8 cellular contexts compared by ENCODE assay signal in the genomic region with DNA sequence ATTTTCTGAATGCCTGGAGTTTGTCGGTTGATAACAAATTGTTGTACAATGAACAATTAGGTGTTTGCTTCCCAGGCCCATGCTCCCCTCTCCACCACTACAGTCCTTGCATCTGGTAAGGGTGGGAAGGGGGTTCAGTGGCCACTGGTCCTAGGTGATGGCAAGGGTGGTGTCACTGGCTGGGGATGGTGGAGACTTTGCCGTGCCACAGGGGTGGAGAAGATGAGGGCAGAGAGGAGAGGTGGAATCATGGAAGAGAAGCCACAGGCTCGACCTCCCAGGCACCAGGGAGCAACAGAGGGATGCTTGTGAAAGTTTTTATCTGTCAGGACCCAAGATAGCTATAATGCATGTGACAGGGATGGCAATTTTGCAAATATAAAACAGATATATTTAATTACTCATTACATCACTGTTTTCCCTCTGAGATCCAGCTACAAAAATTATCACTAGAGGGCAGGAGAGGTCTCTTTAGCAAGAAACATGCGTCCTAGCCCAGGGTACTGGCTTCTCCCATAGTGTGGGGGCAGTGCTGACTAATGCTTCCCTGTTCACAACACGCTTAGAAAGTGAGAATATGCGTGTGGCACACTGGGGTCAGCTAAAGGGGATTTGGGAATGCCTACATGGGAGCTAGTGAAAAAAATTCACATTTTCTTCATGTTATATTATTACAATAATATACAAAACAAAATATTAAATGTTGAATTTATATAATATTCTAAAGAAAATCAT. TPM values are rescaled to one million over a fixed set of nuclear protein-coding genes. Genes with fewer than 3 reads are reported as not detected.
DNase-seq lines count a peak whose midpoint lies in the region; ATAC-seq lines count a peak whose summit lies in the region.

No MANE protein-coding gene starts in this region.

- no peak overlapping the region for H3K27ac Mint-ChIP-seq in activated CD4-positive, alpha-beta memory T cell treated with anti-CD3 and anti-CD28 coated beads, Interleukin-2, amount 10 ng/mL, durations not matched to agents 7 days and 5 days
- peak overlapping the region in 2 of 6 donors; percentile 34 to 92 for H3K27ac Mint-ChIP-seq in naive B cell

- peak; percentile 94 for DNase-seq in ELR (ENCODE audit: low read depth)
- DNase-seq in HPDE6-E6E7 (ENCODE audit: extremely low spot score) = peak; percentile 69
- DNase-seq in NCI-H748 (lab: John Stamatoyannopoulos, UW; ENCODE audit: unreplicated experiment) = peak; percentile 85
- DNase-seq in activated CD4-positive, alpha-beta memory T cell treated with anti-CD3 and anti-CD28 coated beads, Interleukin-2, amount 10 ng/mL, durations not matched to agents 7 days and 5 days = peak; percentile 45
- DNase-seq in naive B cell = peak; percentile 52
- peak in 5 of 6 experiments; percentile 10 to 56 (median 21) for DNase-seq in stimulated activated naive CD4-positive, alpha-beta T cell (lab: John Stamatoyannopoulos, UW)

- POLR2A ChIA-PET in activated CD4-positive, alpha-beta memory T cell treated with anti-CD3 and anti-CD28 coated beads, Interleukin-2, amount 10 ng/mL, durations not matched to agents 7 days and 5 days (lab: Charles Lee) = interaction anchor here (1.4 kb wide), 1 partner anchor 135 kb away, joined by 4 read pairs; a partner anchor contains a TSS

- no peaks in the 10 kb centered on the region for H3K27me3 Mint-ChIP-seq in activated CD4-positive, alpha-beta memory T cell treated with anti-CD3 and anti-CD28 coated beads, Interleukin-2, amount 10 ng/mL, durations not matched to agents 7 days and 5 days
- no peaks in the 10 kb centered on the region for H3K27me3 Mint-ChIP-seq in naive B cell

- CTCF ChIA-PET in activated CD4-positive, alpha-beta memory T cell treated with anti-CD3 and anti-CD28 coated beads, Interleukin-2, amount 10 ng/mL, durations not matched to agents 7 days and 5 days (lab: Charles Lee) = interaction anchor here (0.6 to 2.0 kb wide), 31 partner anchors 9 to 817 kb away, joined by 3 to 27 read pairs (median 4); a partner anchor contains a TSS

- H3K4me1 Mint-ChIP-seq in activated CD4-positive, alpha-beta memory T cell treated with anti-CD3 and anti-CD28 coated beads, Interleukin-2, amount 10 ng/mL, durations not matched to agents 7 days and 5 days = peaks cover 41% of the 10 kb centered on the region
- peaks cover 8 to 19% (median 14%) of the 10 kb centered on the region in 3 donors for H3K4me1 Mint-ChIP-seq in naive B cell

- no peak overlapping the region for H3K4me3 Mint-ChIP-seq in activated CD4-positive, alpha-beta memory T cell treated with anti-CD3 and anti-CD28 coated beads, Interleukin-2, amount 10 ng/mL, durations not matched to agents 7 days and 5 days
- no peak overlapping the region for H3K4me3 Mint-ChIP-seq in naive B cell

- ATAC-seq in esophagus mucosa = peak; percentile 71
- ATAC-seq in naive B cell (ENCODE audit: low read depth in 2 of 2) = peak; percentile 90 to 91
- ATAC-seq in HG02870 (IDR thresholded peaks at IDR 0.05; ENCODE audit: unreplicated experiment) = no peak

- no peaks in the 10 kb centered on the region for H3K36me3 Mint-ChIP-seq in activated CD4-positive, alpha-beta memory T cell treated with anti-CD3 and anti-CD28 coated beads, Interleukin-2, amount 10 ng/mL, durations not matched to agents 7 days and 5 days (ENCODE audit: low read depth)
- no peaks in the 10 kb centered on the region for H3K36me3 Mint-ChIP-seq in naive B cell

- no peaks in the 10 kb centered on the region for H3K9me3 Mint-ChIP-seq in activated CD4-positive, alpha-beta memory T cell treated with anti-CD3 and anti-CD28 coated beads, Interleukin-2, amount 10 ng/mL, durations not matched to agents 7 days and 5 days
- no peaks in the 10 kb centered on the region for H3K9me3 Mint-ChIP-seq in naive B cell

RNA-seq across cellular contexts. Expression of a gene that starts 49.0 kb away (rescaled TPM):
- total RNA-seq in activated CD4-positive, alpha-beta memory T cell treated with anti-CD3 and anti-CD28 coated beads, Interleukin-2, amount 10 ng/mL, durations not matched to agents 7 days and 5 days = 10 to 100 TPM; 21.4 to 23.3 TPM
- 16.2 TPM for total RNA-seq in esophagus mucosa
- polyA plus RNA-seq in naive B cell (ENCODE audit: low read depth in 6 of 6) = 10 to 100 TPM; 20.2 to 35.5 (median 27.3) TPM

Comparison
In these comparisons a context has a peak if more than half of its experiments do, and no peak if none do; other contexts are left out.
1. DNase-seq: peak in every context shown above with its lines; median percentile 94 in ELR; 85 in NCI-H748; 69 in HPDE6-E6E7; 52 in naive B cell; 45 in activated CD4-positive, alpha-beta memory T cell treated with anti-CD3 and anti-CD28 coated beads, Interleukin-2, amount 10 ng/mL, durations not matched to agents 7 days and 5 days; 21 in stimulated activated naive CD4-positive, alpha-beta T cell.